Comparison of ENCODE assay signal across 6 cellular contexts in the genomic region with DNA sequence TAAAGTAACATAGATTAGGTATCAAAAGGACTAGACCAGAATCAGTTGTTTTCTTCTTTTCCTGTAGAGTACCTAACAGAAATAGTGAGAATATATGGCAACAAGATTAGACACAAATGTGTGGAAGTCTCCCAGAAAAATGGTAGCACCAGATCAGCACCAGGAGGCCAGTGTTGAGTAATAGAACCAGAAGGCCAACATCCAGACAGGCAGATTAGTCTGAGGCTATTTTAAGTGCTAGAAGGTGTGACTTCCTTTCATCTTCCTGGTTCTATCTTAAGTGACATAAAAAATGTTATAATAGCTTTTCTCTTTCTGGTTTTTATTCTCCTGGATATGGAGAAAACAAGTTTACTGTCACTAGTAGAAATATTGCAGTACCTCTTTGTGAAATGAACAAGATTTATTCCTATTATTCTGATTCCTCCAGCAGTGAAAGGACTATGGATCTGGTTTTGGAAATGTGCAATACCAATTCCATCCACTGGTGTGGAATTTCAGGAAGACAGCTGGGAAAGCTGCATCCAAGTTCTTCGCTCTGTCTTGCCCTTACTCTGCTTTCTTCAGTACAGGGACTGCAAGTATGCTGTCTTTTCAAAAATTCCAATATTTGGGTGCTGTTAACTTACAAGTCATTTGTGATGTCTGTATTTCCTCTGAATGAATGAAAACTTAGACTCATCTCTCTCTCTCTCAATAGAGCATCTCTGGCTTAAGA. TPM values are rescaled to one million over a fixed set of nuclear protein-coding genes. Genes with fewer than 3 reads are reported as not detected.
DNase-seq lines count a peak whose midpoint lies in the region; TF ChIP-seq lines count a peak whose summit lies in the region.

No MANE protein-coding gene starts in this region.

- H3K36me3 Mint-ChIP-seq in activated naive CD4-positive, alpha-beta T cell treated with anti-CD3 and anti-CD28 coated beads for 36 hours (ENCODE audit: low read depth): peaks cover 15% of the 10 kb centered on the region
- peaks cover 5% of the 10 kb centered on the region for H3K36me3 Mint-ChIP-seq in endodermal cell (ENCODE audit: low read depth)

- H3K9ac ChIP-seq in endodermal cell (ENCODE audit: extremely low read depth, low read length, poor library complexity, severe bottlenecking): no peak overlapping the region

- intact Hi-C loops in activated naive CD4-positive, alpha-beta T cell treated with anti-CD3 and anti-CD28 coated beads for 36 hours (cut with micrococcal nuclease): no loop called here
- intact Hi-C loops in stomach (cut with DNase I; ENCODE audit: low total_unique reads): no loop called here

- no peak for TF ChIP-seq EP300 in stomach (IDR thresholded peaks at IDR 0.05)

- DNase-seq in activated naive CD4-positive, alpha-beta T cell treated with anti-CD3 and anti-CD28 coated beads for 36 hours: no peak
- DNase-seq in activated naive CD4-positive, alpha-beta T cell treated with anti-CD3 and anti-CD28 coated beads, Interleukin-2, amount 50 U/mL, for 16 hours: no peak
- DNase-seq in endodermal cell (peak; percentile 55), stomach (no peak), RPMI8226 (no peak), NCI-H2171 treated with DMSO at 0.1 percent for 48 hours (lab: John Stamatoyannopoulos, UW) (no peak)

- peaks cover 6% of the 10 kb centered on the region for H3K4me1 Mint-ChIP-seq in activated naive CD4-positive, alpha-beta T cell treated with anti-CD3 and anti-CD28 coated beads for 36 hours (ENCODE audit: low read depth)
- H3K4me1 Mint-ChIP-seq in endodermal cell: no peaks in the 10 kb centered on the region

- H3K27ac ChIP-seq in endodermal cell (ENCODE audit: low read depth, low read length) (no peak overlapping the region), stomach (no peak overlapping the region)

- H3K4me3 ChIP-seq in endodermal cell (ENCODE audit: low read length) (no peak overlapping the region), stomach (no peak overlapping the region)

- H3K27me3 ChIP-seq in endodermal cell (ENCODE audit: control insufficient read depth, insufficient read depth, low read length, poor library complexity, severe bottlenecking) (no peaks in the 10 kb centered on the region), stomach (no peaks in the 10 kb centered on the region)

- H3K27ac Mint-ChIP-seq in activated naive CD4-positive, alpha-beta T cell treated with anti-CD3 and anti-CD28 coated beads for 36 hours: peak overlapping the region; percentile 59
- H3K27ac Mint-ChIP-seq in endodermal cell: no peak overlapping the region

- WGBS in endodermal cell (ENCODE audit: insufficient coverage in 1 of 2, insufficient read length in 1 of 2), 2 experiments: 83 to 100% methylated on average over 1 of the region's 1 CpG
- 83 to 100% (median 94%) methylated on average over 1 of the region's 1 CpG for WGBS in stomach, 5 donors

- CTCF ChIA-PET in activated naive CD4-positive, alpha-beta T cell treated with anti-CD3 and anti-CD28 coated beads for 36 hours (lab: Charles Lee): no interaction called here

- H3K4me1 ChIP-seq in endodermal cell (ENCODE audit: control insufficient read depth, insufficient read depth, low read length) (no peaks in the 10 kb centered on the region), stomach (no peaks in the 10 kb centered on the region)

- H3K9me3 ChIP-seq in endodermal cell (ENCODE audit: control insufficient read depth, low read length): no peaks in the 10 kb centered on the region
- H3K9me3 ChIP-seq in stomach: no peaks in the 10 kb centered on the region

- TF ChIP-seq CTCF in endodermal cell (conservative IDR thresholded peaks at IDR 0.05) (peak; percentile 69), stomach (IDR thresholded peaks at IDR 0.05) (peak in 4 of 7 experiments; percentile 6 to 36 (median 20))

- H3K36me3 ChIP-seq in endodermal cell (ENCODE audit: control insufficient read depth, insufficient read depth, low read length) (peaks cover 34% of the 10 kb centered on the region), stomach (peaks cover 4 to 83% (median 68%) of the 10 kb centered on the region in 4 donors)

- no peak overlapping the region for H3K4me3 Mint-ChIP-seq in activated naive CD4-positive, alpha-beta T cell treated with anti-CD3 and anti-CD28 coated beads for 36 hours
- H3K4me3 Mint-ChIP-seq in endodermal cell: no peak overlapping the region

- no peak for TF ChIP-seq POLR2A in stomach (IDR thresholded peaks at IDR 0.05)

- no peaks in the 10 kb centered on the region for H3K9me3 Mint-ChIP-seq in activated naive CD4-positive, alpha-beta T cell treated with anti-CD3 and anti-CD28 coated beads for 36 hours
- H3K9me3 Mint-ChIP-seq in endodermal cell: no peaks in the 10 kb centered on the region

- H3K27me3 Mint-ChIP-seq in activated naive CD4-positive, alpha-beta T cell treated with anti-CD3 and anti-CD28 coated beads for 36 hours (ENCODE audit: low read depth): no peaks in the 10 kb centered on the region
- no peaks in the 10 kb centered on the region for H3K27me3 Mint-ChIP-seq in endodermal cell (ENCODE audit: insufficient read depth)

RNA-seq across cellular contexts. Expression of gene SHLD3, which starts 39.1 kb away (rescaled TPM):
- 1 to 10 TPM; 2.9 to 3.1 TPM for total RNA-seq in activated naive CD4-positive, alpha-beta T cell treated with anti-CD3 and anti-CD28 coated beads for 36 hours
- total RNA-seq in endodermal cell: 1 to 10 TPM; 2.9 to 3.6 TPM
- polyA plus RNA-seq in endodermal cell (2013, experiment 1 of 2): 4.8 TPM
- polyA plus RNA-seq in endodermal cell (2013, experiment 2 of 2): 5.2 TPM
- total RNA-seq in stomach: 1 to 10 TPM in 2 of 5 donors, under 1 TPM in 1, not detected in 2; 0.45 to 7.0 (median 4.8) TPM
- 1 to 10 TPM; 1.5 to 2.4 (median 2.0) TPM for polyA plus RNA-seq in stomach

RNA-seq across cellular contexts. Expression of gene TRAPPC13, which starts 39.1 kb away (rescaled TPM):
- 10 to 100 TPM; 25.7 to 29.0 TPM for total RNA-seq in activated naive CD4-positive, alpha-beta T cell treated with anti-CD3 and anti-CD28 coated beads for 36 hours
- 10 to 100 TPM; 19.0 to 26.0 TPM for total RNA-seq in endodermal cell
- 25.6 TPM for polyA plus RNA-seq in endodermal cell (2013, experiment 1 of 2)
- 26.6 TPM for polyA plus RNA-seq in endodermal cell (2013, experiment 2 of 2)
- 10 to 100 TPM in 3 of 5 donors, 1 to 10 TPM in 2; 8.2 to 42.8 (median 20.3) TPM for total RNA-seq in stomach
- polyA plus RNA-seq in stomach: 10 to 100 TPM; 10.8 to 12.8 (median 11.8) TPM

RNA-seq across cellular contexts. Expression of gene TRIM23, which starts 39.8 kb away (rescaled TPM):
- total RNA-seq in activated naive CD4-positive, alpha-beta T cell treated with anti-CD3 and anti-CD28 coated beads for 36 hours: 1 to 10 TPM; 6.2 to 7.1 TPM
- total RNA-seq in endodermal cell (10 to 100 TPM; 13.5 to 17.5 TPM), stomach (10 to 100 TPM in 2 of 5 donors, 1 to 10 TPM in 2, under 1 TPM in 1; 0.87 to 37.3 (median 5.3) TPM)
- polyA plus RNA-seq in endodermal cell (2013, experiment 1 of 2): 15.5 TPM
- 11.1 TPM for polyA plus RNA-seq in endodermal cell (2013, experiment 2 of 2)
- 1 to 10 TPM; 2.4 to 3.1 (median 2.7) TPM for polyA plus RNA-seq in stomach

RNA-seq across cellular contexts. Expression of gene SGTB, which starts 57.9 kb away (rescaled TPM):
- 10 to 100 TPM; 16.1 to 17.3 TPM for total RNA-seq in activated naive CD4-positive, alpha-beta T cell treated with anti-CD3 and anti-CD28 coated beads for 36 hours
- 10 to 100 TPM; 14.6 to 17.9 TPM for total RNA-seq in endodermal cell
- polyA plus RNA-seq in endodermal cell (2013, experiment 1 of 2): 7.4 TPM
- polyA plus RNA-seq in endodermal cell (2013, experiment 2 of 2): 6.9 TPM
- 10 to 100 TPM in 1 of 5 donors, 1 to 10 TPM in 3, not detected in 1; 3.6 to 39.7 (median 7.5) TPM for total RNA-seq in stomach
- polyA plus RNA-seq in stomach: 1 to 10 TPM; 1.1 to 2.7 (median 1.3) TPM

RNA-seq across cellular contexts. Expression of gene NLN, which starts 58.0 kb away (rescaled TPM):
- 10 to 100 TPM; 32.4 to 35.5 TPM for total RNA-seq in activated naive CD4-positive, alpha-beta T cell treated with anti-CD3 and anti-CD28 coated beads for 36 hours
- total RNA-seq in endodermal cell: 100 to 1,000 TPM; 110 to 136 TPM
- 27.1 TPM for polyA plus RNA-seq in endodermal cell (2013, experiment 1 of 2)
- polyA plus RNA-seq in endodermal cell (2013, experiment 2 of 2): 25.3 TPM
- total RNA-seq in stomach: 10 to 100 TPM in 3 of 5 donors, 1 to 10 TPM in 1, under 1 TPM in 1; 0.58 to 27.5 (median 13.2) TPM
- polyA plus RNA-seq in stomach: 10 to 100 TPM in 1 of 3 donors, 1 to 10 TPM in 2; 2.0 to 11.5 (median 6.3) TPM
